8 cellular contexts compared by ENCODE assay signal in the genomic region with DNA sequence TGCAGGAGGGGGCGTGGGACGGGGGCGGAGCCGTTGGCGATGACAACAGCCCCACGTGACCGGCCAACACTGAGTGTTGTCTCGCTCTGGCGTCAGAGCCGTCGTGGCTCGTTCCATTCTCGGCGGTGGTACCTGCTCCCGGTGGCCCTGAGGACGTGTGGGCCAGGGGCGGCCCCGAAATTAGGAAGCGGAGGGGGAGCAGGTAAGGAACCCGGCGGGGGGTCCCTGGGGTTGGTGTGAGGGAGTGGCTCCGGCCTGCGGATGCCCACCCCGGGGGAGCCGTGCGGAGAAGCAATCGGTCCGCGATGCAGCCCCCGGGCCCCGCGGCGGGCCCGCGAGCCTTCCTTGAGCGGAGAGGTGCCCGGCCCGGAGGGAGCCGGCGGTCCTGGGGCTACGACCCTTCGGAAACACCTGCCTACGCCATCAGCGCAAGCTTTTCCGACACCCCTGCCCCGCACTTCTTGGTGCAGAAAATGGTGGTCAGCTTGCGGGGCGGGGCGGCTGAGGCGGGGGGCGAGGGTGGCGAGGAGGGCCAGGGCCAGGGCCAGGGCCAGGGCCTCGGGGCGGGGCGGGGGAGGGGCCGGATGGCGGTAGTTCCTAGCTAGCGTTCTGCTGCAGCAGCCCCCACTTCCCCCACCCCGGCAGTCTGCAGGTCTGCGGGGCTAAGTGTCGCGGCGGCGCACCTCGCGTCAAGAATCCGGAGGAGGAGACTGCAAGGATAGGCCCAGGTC. TPM values are rescaled to one million over a fixed set of nuclear protein-coding genes. Genes with fewer than 3 reads are reported as not detected.
DNase-seq lines count a peak whose midpoint lies in the region; ATAC-seq and TF ChIP-seq lines count a peak whose summit lies in the region.

A gene with protein sequence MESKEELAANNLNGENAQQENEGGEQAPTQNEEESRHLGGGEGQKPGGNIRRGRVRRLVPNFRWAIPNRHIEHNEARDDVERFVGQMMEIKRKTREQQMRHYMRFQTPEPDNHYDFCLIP (plus strand): TSS at position 72 of the 731 bp plus-strand sequence. CDS start 1,046 bp downstream, outside the sequence.

- peak within 1 kb of the TSS; percentile 75 for H3K4me3 Mint-ChIP-seq in activated CD4-positive, alpha-beta T cell treated with anti-CD3 and anti-CD28 coated beads for 36 hours

- H2AFZ ChIP-seq in OCI-LY7 (ENCODE audit: low read length), result no peak within 1 kb of the TSS

- H3K27ac ChIP-seq in OCI-LY7 (ENCODE audit: low read depth, low read length, poor library complexity, severe bottlenecking), result no peak within 1 kb of the TSS

- H3K27me3 ChIP-seq in kidney epithelial cell (ENCODE audit: control insufficient read depth, insufficient read depth, low read length), result no peaks in the 10 kb centered on the region

- no peak for TF ChIP-seq CTCF in GM13976 (IDR thresholded peaks at IDR 0.05; ENCODE audit: borderline replicate concordance, control extremely low read depth, extremely low read depth, insufficient read depth, missing control alignments)
- no peak for TF ChIP-seq CTCF in choroid plexus epithelial cell (conservative IDR thresholded peaks at IDR 0.05; ENCODE audit: low read depth, low read length)
- no peak for TF ChIP-seq CTCF in kidney epithelial cell (IDR thresholded peaks at IDR 0.05; ENCODE audit: insufficient read depth, low read length, poor library complexity, severe bottlenecking)
- no peak for TF ChIP-seq CTCF in OCI-LY7 (conservative IDR thresholded peaks at IDR 0.05; ENCODE audit: low read length)

- H3K27me3 Mint-ChIP-seq in activated CD4-positive, alpha-beta T cell treated with anti-CD3 and anti-CD28 coated beads for 36 hours, result no peaks in the 10 kb centered on the region

- no peaks in the 10 kb centered on the region for H3K79me2 ChIP-seq in OCI-LY7 (ENCODE audit: insufficient read depth, low read depth, low read length)

- no peaks in the 10 kb centered on the region for H3K9me2 ChIP-seq in OCI-LY7 (ENCODE audit: insufficient read depth, low read length)

- peak; percentile 93 for ATAC-seq in HG02571 (IDR thresholded peaks at IDR 0.05; ENCODE audit: unreplicated experiment)
- ATAC-seq in activated CD4-positive, alpha-beta T cell treated with anti-CD3 and anti-CD28 coated beads for 36 hours, result peak; percentile 98

- intact Hi-C loops in activated CD4-positive, alpha-beta T cell treated with anti-CD3 and anti-CD28 coated beads for 36 hours (cut with DNase I, micrococcal nuclease), result loop anchor here (1.0 to 10.0 kb wide), 5 partner anchors 39 to 560 kb away; a partner anchor contains a TSS
- intact Hi-C loops in OCI-LY7 (cut with micrococcal nuclease; ENCODE audit: unreplicated experiment), result no loop called here

- H3K4me3 ChIP-seq in choroid plexus epithelial cell (ENCODE audit: low read depth, low read length), result peak within 1 kb of the TSS; percentile 72
- H3K4me3 ChIP-seq in kidney epithelial cell (ENCODE audit: low read depth, low read length), result peak within 1 kb of the TSS; percentile 81
- H3K4me3 ChIP-seq in OCI-LY7 (ENCODE audit: low read depth, low read length, poor library complexity, severe bottlenecking), result no peak within 1 kb of the TSS

- no peaks in the 10 kb centered on the region for H3K4me1 ChIP-seq in OCI-LY7 (ENCODE audit: insufficient read depth, low read length, poor library complexity, severe bottlenecking)

- H3K9me3 Mint-ChIP-seq in activated CD4-positive, alpha-beta T cell treated with anti-CD3 and anti-CD28 coated beads for 36 hours (ENCODE audit: low read depth), result no peaks in the 10 kb centered on the region

- CTCF ChIA-PET in activated CD4-positive, alpha-beta T cell treated with anti-CD3 and anti-CD28 coated beads for 36 hours (lab: Charles Lee), result interaction anchor here (1.0 kb wide), 1 partner anchor 34 kb away, joined by 3 read pairs; no protein-coding TSS in a partner anchor
- CTCF ChIA-PET in OCI-LY7 (lab: Charles Lee; ENCODE audit: unreplicated experiment), result no interaction called here

- H3K36me3 Mint-ChIP-seq in activated CD4-positive, alpha-beta T cell treated with anti-CD3 and anti-CD28 coated beads for 36 hours (ENCODE audit: low read depth), result peaks cover 1% of the 10 kb centered on the region

- peaks cover 3% of the 10 kb centered on the region for H3K4me1 Mint-ChIP-seq in activated CD4-positive, alpha-beta T cell treated with anti-CD3 and anti-CD28 coated beads for 36 hours

- BruUV-seq in OCI-LY7 (replicated peaks; lab: Mats Ljungman, UMichigan), result no TSS peak

- no peak within 1 kb of the TSS for H3K4me2 ChIP-seq in OCI-LY7 (ENCODE audit: low read length)

- POLR2A ChIA-PET in activated CD4-positive, alpha-beta T cell treated with anti-CD3 and anti-CD28 coated beads for 36 hours (lab: Charles Lee), result no interaction called here
- POLR2A ChIA-PET in OCI-LY7 (lab: Charles Lee), result no interaction called here

- H3K36me3 ChIP-seq in kidney epithelial cell (ENCODE audit: control insufficient read depth, insufficient read depth, low read length), result no peaks in the 10 kb centered on the region
- H3K36me3 ChIP-seq in OCI-LY7 (ENCODE audit: insufficient read depth, low read length), result no peaks in the 10 kb centered on the region

- no peaks in the 10 kb centered on the region for H3K9me3 ChIP-seq in OCI-LY7 (ENCODE audit: low read length)

- in situ Hi-C loops in GM13976 (cut with MboI; ENCODE audit: low sequenced_read_pairs, unreplicated experiment), result loop anchor here (25.0 kb wide), 1 partner anchor 247 kb away; no protein-coding TSS in a partner anchor

- H3K27ac Mint-ChIP-seq in activated CD4-positive, alpha-beta T cell treated with anti-CD3 and anti-CD28 coated beads for 36 hours, result peak within 1 kb of the TSS; percentile 69

- H4K20me1 ChIP-seq in OCI-LY7 (ENCODE audit: insufficient read depth, low read length), result no peaks in the 10 kb centered on the region

- DNase-seq in GM13976 (ENCODE audit: low spot score), result peak; percentile 83
- DNase-seq in NCI-H1694 (lab: John Stamatoyannopoulos, UW), result peak; percentile 47
- peak; percentile 89 for DNase-seq in activated CD4-positive, alpha-beta T cell treated with anti-CD3 and anti-CD28 coated beads for 36 hours
- DNase-seq in choroid plexus epithelial cell (ENCODE audit: low read depth), result peak; percentile 64
- DNase-seq in kidney epithelial cell (ENCODE audit: low read depth), result no peak
- DNase-seq in stimulated activated CD4-positive, alpha-beta T cell treated with anti-CD3 and anti-CD28 coated beads, Interleukin-15, amount 100 ng/mL, for 24 hours, result peak; percentile 87
- DNase-seq in OCI-LY7 (ENCODE audit: low spot score), result no peak

RNA-seq across cellular contexts. Expression of the gene that starts here (rescaled TPM):
- 10 to 100 TPM in 1 of 2 experiments, 1 to 10 TPM in 1; 9.9 to 10.0 TPM for total RNA-seq in activated CD4-positive, alpha-beta T cell treated with anti-CD3 and anti-CD28 coated beads for 36 hours
- total RNA-seq in kidney epithelial cell (80.8 and 84.0 TPM in 2 replicates), OCI-LY7 (2022) (not detected in 2 replicates)
- not detected in 2 replicates for total RNA-seq in OCI-LY7 (2014; rRNA removed; shearing (Covaris generic))

Comparison
In these comparisons a context has a peak if more than half of its experiments do, and no peak if none do; other contexts are left out.
1. RNA of the gene that starts here (total RNA-seq): 80.8 to 84.0 TPM in kidney epithelial cell and 9.9 to 10.0 TPM in activated CD4-positive, alpha-beta T cell treated with anti-CD3 and anti-CD28 coated beads for 36 hours; not detected in OCI-LY7; every median in the first group is over 10 times any median in the second.
2. DNase-seq: peak in GM13976 (single experiment), NCI-H1694 (single experiment), activated CD4-positive, alpha-beta T cell treated with anti-CD3 and anti-CD28 coated beads for 36 hours (single experiment), choroid plexus epithelial cell (single experiment) and stimulated activated CD4-positive, alpha-beta T cell treated with anti-CD3 and anti-CD28 coated beads, Interleukin-15, amount 100 ng/mL, for 24 hours (single experiment); none in kidney epithelial cell (single experiment) and OCI-LY7 (single experiment).